In the genomic region with DNA sequence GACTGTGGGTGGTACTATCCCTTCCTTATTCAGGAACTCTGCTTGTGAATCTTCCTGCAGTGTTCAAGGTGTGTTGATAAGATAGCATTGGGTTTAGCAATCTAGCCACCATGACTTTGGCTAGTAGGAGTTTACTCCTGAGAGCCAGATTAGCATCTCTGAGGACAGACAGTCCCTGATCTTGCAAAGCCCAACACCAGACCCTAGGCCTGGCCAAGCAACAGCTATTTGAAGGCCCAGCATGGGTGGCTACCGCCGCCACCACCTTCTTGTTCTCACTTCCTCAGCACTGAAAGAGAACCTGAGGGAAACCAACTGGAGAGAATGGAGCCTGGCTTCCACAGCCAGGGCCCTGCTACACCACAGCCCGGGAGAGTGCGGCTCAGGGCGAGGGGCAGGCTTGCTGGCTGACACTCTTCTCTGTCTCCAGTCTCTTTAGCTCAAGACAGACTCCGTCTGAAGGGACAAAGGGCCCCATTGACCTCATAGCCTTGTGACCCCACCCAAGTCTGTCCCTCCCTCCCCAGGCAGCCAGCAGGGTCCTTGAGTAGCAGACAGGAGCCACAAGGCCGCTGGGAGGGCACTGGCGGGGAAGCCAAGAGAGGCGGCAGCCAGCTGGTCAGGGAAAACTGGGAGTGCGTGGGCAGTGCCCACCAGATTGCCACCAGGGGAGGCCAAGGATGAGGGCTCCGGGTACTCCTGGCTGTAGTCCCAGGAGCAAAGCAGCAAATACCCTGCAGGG, we compare ENCODE assay signal across 18 cellular contexts. TPM values are rescaled to one million over a fixed set of nuclear protein-coding genes. Genes with fewer than 3 reads are reported as not detected.
DNase-seq lines count a peak whose midpoint lies in the region; ATAC-seq and TF ChIP-seq lines count a peak whose summit lies in the region.
"Had no signal": no experiment of that assay in that cellular context is flagged by ENCODE, and none has a peak within 500 bp of the region (broad histone marks: within the 10 kb centered on the region; RNA-seq: fewer than 3 reads in every experiment).

No MANE protein-coding gene starts in this region.

- DNase-seq in NCI-H510A treated with DMSO at 0.1 percent for 48 hours (lab: John Stamatoyannopoulos, UW) (peak; percentile 77), NCI-H510A (lab: John Stamatoyannopoulos, UW) (no peak), NCI-H1092 treated with DMSO at 0.1 percent for 48 hours (lab: John Stamatoyannopoulos, UW) (peak; percentile 50), chondrocyte (ENCODE audit: low spot score) (no peak), substantia nigra (lab: John Stamatoyannopoulos, UW) (peak in 6 of 49 donors; percentile 14 to 77 (median 34)), superior temporal gyrus (ENCODE audit: extremely low spot score) (no peak)
- no peak for DNase-seq in activated CD8-positive, alpha-beta T cell treated with anti-CD3 and anti-CD28 coated beads, Interleukin-2, amount 10 ng/mL, durations not matched to agents 7 days and 5 days
- DNase-seq: activated naive CD4-positive, alpha-beta T cell treated with Interleukin-2 at 50 U/mL for 16 hours; COR-L47; foreskin fibroblast; HFFc6; SJCRH30; stomach had no signal

- CTCF ChIA-PET in activated CD8-positive, alpha-beta T cell treated with anti-CD3 and anti-CD28 coated beads, Interleukin-2, amount 10 ng/mL, durations not matched to agents 7 days and 5 days (lab: Charles Lee), result interaction anchor here (5.1 kb wide), 1 partner anchor 68 kb away, joined by 45 read pairs; no protein-coding TSS in a partner anchor

- H3K4me3 Mint-ChIP-seq in chondrocyte (ENCODE audit: unreplicated experiment), result no peak overlapping the region
- H3K4me3 Mint-ChIP-seq in activated CD8-positive, alpha-beta T cell treated with anti-CD3 and anti-CD28 coated beads, Interleukin-2, amount 10 ng/mL, durations not matched to agents 7 days and 5 days, result no peak overlapping the region
- H3K4me3 Mint-ChIP-seq: HFFc6 had no signal

- POLR2A ChIA-PET in activated CD8-positive, alpha-beta T cell treated with anti-CD3 and anti-CD28 coated beads, Interleukin-2, amount 10 ng/mL, durations not matched to agents 7 days and 5 days (lab: Charles Lee), result no interaction called here

- H3K4me1 Mint-ChIP-seq in chondrocyte (ENCODE audit: low read depth), result peaks cover 59% of the 10 kb centered on the region
- peaks cover 20% of the 10 kb centered on the region for H3K4me1 Mint-ChIP-seq in activated CD8-positive, alpha-beta T cell treated with anti-CD3 and anti-CD28 coated beads, Interleukin-2, amount 10 ng/mL, durations not matched to agents 7 days and 5 days (ENCODE audit: low read depth)

- H3K36me3 Mint-ChIP-seq in chondrocyte (ENCODE audit: low read depth), result no peaks in the 10 kb centered on the region
- no peaks in the 10 kb centered on the region for H3K36me3 Mint-ChIP-seq in activated CD8-positive, alpha-beta T cell treated with anti-CD3 and anti-CD28 coated beads, Interleukin-2, amount 10 ng/mL, durations not matched to agents 7 days and 5 days (ENCODE audit: low read depth)

- no peak for TF ChIP-seq CTCF in chondrocyte (IDR thresholded peaks at IDR 0.05)

- peak overlapping the region; percentile 41 for H3K27ac ChIP-seq in substantia nigra (ENCODE audit: low read depth, low read length, poor library complexity, severe bottlenecking)
- H3K27ac ChIP-seq: breast epithelium, neutrophil, SJCRH30, skin epidermis, stomach, VCaP had no signal

- H3K27me3 Mint-ChIP-seq in chondrocyte (ENCODE audit: low read depth), result no peaks in the 10 kb centered on the region
- H3K27me3 Mint-ChIP-seq in activated CD8-positive, alpha-beta T cell treated with anti-CD3 and anti-CD28 coated beads, Interleukin-2, amount 10 ng/mL, durations not matched to agents 7 days and 5 days (ENCODE audit: low read depth), result peaks cover 39% of the 10 kb centered on the region

- no peak for ATAC-seq in GM18498 (IDR thresholded peaks at IDR 0.05; ENCODE audit: unreplicated experiment)
- no peak for ATAC-seq in activated CD8-positive, alpha-beta T cell treated with anti-CD3 and anti-CD28 coated beads, Interleukin-2, amount 10 ng/mL, durations not matched to agents 7 days and 5 days

- H3K9me3 Mint-ChIP-seq in chondrocyte (ENCODE audit: low read depth), result no peaks in the 10 kb centered on the region
- no peaks in the 10 kb centered on the region for H3K9me3 Mint-ChIP-seq in activated CD8-positive, alpha-beta T cell treated with anti-CD3 and anti-CD28 coated beads, Interleukin-2, amount 10 ng/mL, durations not matched to agents 7 days and 5 days (ENCODE audit: insufficient read depth)
- H3K9me3 Mint-ChIP-seq: HFFc6 had no signal

- peak overlapping the region; percentile 54 for H3K27ac Mint-ChIP-seq in chondrocyte (ENCODE audit: unreplicated experiment)
- no peak overlapping the region for H3K27ac Mint-ChIP-seq in activated CD8-positive, alpha-beta T cell treated with anti-CD3 and anti-CD28 coated beads, Interleukin-2, amount 10 ng/mL, durations not matched to agents 7 days and 5 days
- H3K27ac Mint-ChIP-seq: HFFc6 had no signal

RNA-seq across cellular contexts. Expression of gene ARHGAP23, which starts 10.9 kb away (rescaled TPM):
- total RNA-seq in chondrocyte, result 109 to 165 TPM (median 157 TPM) in 3 replicates
- total RNA-seq in activated CD8-positive, alpha-beta T cell treated with anti-CD3 and anti-CD28 coated beads, Interleukin-2, amount 10 ng/mL, durations not matched to agents 7 days and 5 days, result under 1 TPM; 0.24 to 0.47 TPM

Comparison
In these comparisons a context has a peak if more than half of its experiments do, and no peak if none do; other contexts are left out.
1. DNase-seq: peak in NCI-H510A treated with DMSO at 0.1 percent for 48 hours (single experiment) and NCI-H1092 treated with DMSO at 0.1 percent for 48 hours (single experiment); none in NCI-H510A (single experiment), chondrocyte (single experiment), superior temporal gyrus (single experiment) and activated CD8-positive, alpha-beta T cell treated with anti-CD3 and anti-CD28 coated beads, Interleukin-2, amount 10 ng/mL, durations not matched to agents 7 days and 5 days (single experiment).
2. RNA of gene ARHGAP23, which starts 10.9 kb away (total RNA-seq): 109 to 165 TPM in chondrocyte; 0.24 to 0.47 TPM in activated CD8-positive, alpha-beta T cell treated with anti-CD3 and anti-CD28 coated beads, Interleukin-2, amount 10 ng/mL, durations not matched to agents 7 days and 5 days; every median in the first group is over 10 times any median in the second.